26 cellular contexts compared by ENCODE assay signal in genomic region chr18:53920312-53921075, GRCh38.
"Had no signal": no experiment of that assay in that cellular context is flagged by ENCODE, and none has a peak within 500 bp of the region (broad histone marks: within the 10 kb centered on the region; RNA-seq: fewer than 3 reads in every experiment).

No MANE protein-coding gene starts in this region.

- H3K36me3 ChIP-seq: esophagus muscularis mucosa, heart right ventricle, left lung, lower lobe of right lung, neutrophil, sigmoid colon, suprapubic skin, tibial artery had no signal

- H3K4me3 ChIP-seq: esophagus muscularis mucosa, heart right ventricle, left lung, lower lobe of right lung, mucosa of descending colon, sigmoid colon, suprapubic skin, tibial artery had no signal

- FAIRE-seq: colon, islet of Langerhans, small intestine had no signal

- ATAC-seq: foreskin keratinocyte; left lung; mucosa of descending colon; stimulated activated memory B cell treated with anti-CD40 and anti-IgM and Interleukin-4, amounts not matched to agents 10 μg/mL and 1 μg/mL and 100 μg/mL, for 72 hours had no signal

- H3K9me3 ChIP-seq: esophagus muscularis mucosa, heart right ventricle, left lung, lower lobe of right lung, mucosa of descending colon, neutrophil, sigmoid colon, suprapubic skin, tibial artery had no signal

- DNase-seq: activated CD4-positive, alpha-beta T cell treated with anti-CD3 and anti-CD28 coated beads for 4 hours; activated CD4-positive, alpha-beta T cell treated with anti-CD3 and anti-CD28 coated beads, Interleukin-2, amount 50 U/mL, for 4 hours; activated CD8-positive, alpha-beta memory T cell treated with anti-CD3 and anti-CD28 coated beads for 24 hours; activated gamma-delta T cell treated with Interleukin-2 at 50 U/mL for 16 hours; activated naive CD4-positive, alpha-beta T cell treated with anti-CD3 and anti-CD28 coated beads, Interleukin-2, amount 50 U/mL, for 16 hours; activated T-cell treated with anti-CD3 and anti-CD28 coated beads, Interleukin-2, amount 50 U/mL, for 1 hour; dermis blood vessel endothelial cell; effector CD4-positive, alpha-beta T cell; foreskin keratinocyte; heart right ventricle; left lung; lower lobe of right lung; mesendoderm; mucosa of descending colon; sigmoid colon; small intestine; stimulated activated CD4-positive, alpha-beta T cell treated with anti-CD3 and anti-CD28 coated beads, Interleukin-1b, Interleukin-23, amount 100 ng/mL, for 48 hours; stimulated activated CD4-positive, alpha-beta T cell treated with anti-CD3 and anti-CD28 coated beads, Interleukin-4, amount 100 ng/mL, for 4 hours; stimulated activated CD8-positive, alpha-beta memory T cell treated with anti-CD3 and anti-CD28 coated beads, Interleukin-4, amount 100 ng/mL, for 48 hours; tibial artery had no signal

- H3K27me3 ChIP-seq: esophagus muscularis mucosa, heart right ventricle, left lung, neutrophil, sigmoid colon, suprapubic skin, tibial artery had no signal

- H3K27ac ChIP-seq: esophagus muscularis mucosa, foreskin keratinocyte, heart right ventricle, left lung, lower lobe of right lung, neutrophil, sigmoid colon, suprapubic skin, tibial artery had no signal

- H3K4me1 ChIP-seq: esophagus muscularis mucosa, foreskin keratinocyte, heart right ventricle, left lung, lower lobe of right lung, sigmoid colon, suprapubic skin, tibial artery had no signal
